Comparison of ENCODE assay signal across 1 cellular context in the genomic region with DNA sequence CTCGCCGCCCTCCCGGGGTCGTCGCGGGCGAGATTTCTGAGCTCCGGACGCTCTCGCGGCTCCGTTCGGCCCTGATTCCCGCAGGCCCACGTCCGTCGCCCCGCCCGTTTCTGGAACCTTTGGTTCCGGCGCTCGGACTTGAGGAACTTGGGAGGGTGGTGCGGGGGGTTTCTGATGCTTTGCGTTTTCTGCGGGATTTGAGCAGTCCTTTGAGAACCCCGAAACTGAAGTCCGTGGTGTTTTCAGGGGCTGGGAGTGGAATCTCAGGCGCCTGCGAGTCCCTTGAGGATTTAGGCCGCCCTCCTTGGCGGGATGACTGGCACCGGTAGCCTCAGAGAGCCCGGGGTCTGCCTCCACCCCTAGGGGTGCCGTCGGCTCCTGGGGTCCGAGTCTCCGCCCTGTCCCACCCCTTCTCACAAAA.
TF ChIP-seq lines count a peak whose summit lies in the region.

No MANE protein-coding gene starts in this region.

TF ChIP-seq in HEK293, 187 proteins besides CTCF, POLR2A, EP300 and RAD21 (continued from another document):
- TF ChIP-seq, protein P1, sequence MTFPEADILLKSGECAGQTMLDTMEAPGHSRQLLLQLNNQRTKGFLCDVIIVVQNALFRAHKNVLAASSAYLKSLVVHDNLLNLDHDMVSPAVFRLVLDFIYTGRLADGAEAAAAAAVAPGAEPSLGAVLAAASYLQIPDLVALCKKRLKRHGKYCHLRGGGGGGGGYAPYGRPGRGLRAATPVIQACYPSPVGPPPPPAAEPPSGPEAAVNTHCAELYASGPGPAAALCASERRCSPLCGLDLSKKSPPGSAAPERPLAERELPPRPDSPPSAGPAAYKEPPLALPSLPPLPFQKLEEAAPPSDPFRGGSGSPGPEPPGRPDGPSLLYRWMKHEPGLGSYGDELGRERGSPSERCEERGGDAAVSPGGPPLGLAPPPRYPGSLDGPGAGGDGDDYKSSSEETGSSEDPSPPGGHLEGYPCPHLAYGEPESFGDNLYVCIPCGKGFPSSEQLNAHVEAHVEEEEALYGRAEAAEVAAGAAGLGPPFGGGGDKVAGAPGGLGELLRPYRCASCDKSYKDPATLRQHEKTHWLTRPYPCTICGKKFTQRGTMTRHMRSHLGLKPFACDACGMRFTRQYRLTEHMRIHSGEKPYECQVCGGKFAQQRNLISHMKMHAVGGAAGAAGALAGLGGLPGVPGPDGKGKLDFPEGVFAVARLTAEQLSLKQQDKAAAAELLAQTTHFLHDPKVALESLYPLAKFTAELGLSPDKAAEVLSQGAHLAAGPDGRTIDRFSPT (tag by site-specific recombination; IDR thresholded peaks at IDR 0.05) = no peak
- no peak for TF ChIP-seq ZBTB8A (tag by site-specific recombination; IDR thresholded peaks at IDR 0.05)
- no peak for TF ChIP-seq ZNF335 (tag by site-specific recombination; conservative IDR thresholded peaks at IDR 0.05)
- no peak for TF ChIP-seq ZNF175 (tag by site-specific recombination; IDR thresholded peaks at IDR 0.05)
- no peak for TF ChIP-seq PRDM1 (tag by site-specific recombination; IDR thresholded peaks at IDR 0.05)
- no peak for TF ChIP-seq ZNF16 (tag by site-specific recombination; IDR thresholded peaks at IDR 0.05; ENCODE audit: low read depth)
- TF ChIP-seq, protein P2, sequence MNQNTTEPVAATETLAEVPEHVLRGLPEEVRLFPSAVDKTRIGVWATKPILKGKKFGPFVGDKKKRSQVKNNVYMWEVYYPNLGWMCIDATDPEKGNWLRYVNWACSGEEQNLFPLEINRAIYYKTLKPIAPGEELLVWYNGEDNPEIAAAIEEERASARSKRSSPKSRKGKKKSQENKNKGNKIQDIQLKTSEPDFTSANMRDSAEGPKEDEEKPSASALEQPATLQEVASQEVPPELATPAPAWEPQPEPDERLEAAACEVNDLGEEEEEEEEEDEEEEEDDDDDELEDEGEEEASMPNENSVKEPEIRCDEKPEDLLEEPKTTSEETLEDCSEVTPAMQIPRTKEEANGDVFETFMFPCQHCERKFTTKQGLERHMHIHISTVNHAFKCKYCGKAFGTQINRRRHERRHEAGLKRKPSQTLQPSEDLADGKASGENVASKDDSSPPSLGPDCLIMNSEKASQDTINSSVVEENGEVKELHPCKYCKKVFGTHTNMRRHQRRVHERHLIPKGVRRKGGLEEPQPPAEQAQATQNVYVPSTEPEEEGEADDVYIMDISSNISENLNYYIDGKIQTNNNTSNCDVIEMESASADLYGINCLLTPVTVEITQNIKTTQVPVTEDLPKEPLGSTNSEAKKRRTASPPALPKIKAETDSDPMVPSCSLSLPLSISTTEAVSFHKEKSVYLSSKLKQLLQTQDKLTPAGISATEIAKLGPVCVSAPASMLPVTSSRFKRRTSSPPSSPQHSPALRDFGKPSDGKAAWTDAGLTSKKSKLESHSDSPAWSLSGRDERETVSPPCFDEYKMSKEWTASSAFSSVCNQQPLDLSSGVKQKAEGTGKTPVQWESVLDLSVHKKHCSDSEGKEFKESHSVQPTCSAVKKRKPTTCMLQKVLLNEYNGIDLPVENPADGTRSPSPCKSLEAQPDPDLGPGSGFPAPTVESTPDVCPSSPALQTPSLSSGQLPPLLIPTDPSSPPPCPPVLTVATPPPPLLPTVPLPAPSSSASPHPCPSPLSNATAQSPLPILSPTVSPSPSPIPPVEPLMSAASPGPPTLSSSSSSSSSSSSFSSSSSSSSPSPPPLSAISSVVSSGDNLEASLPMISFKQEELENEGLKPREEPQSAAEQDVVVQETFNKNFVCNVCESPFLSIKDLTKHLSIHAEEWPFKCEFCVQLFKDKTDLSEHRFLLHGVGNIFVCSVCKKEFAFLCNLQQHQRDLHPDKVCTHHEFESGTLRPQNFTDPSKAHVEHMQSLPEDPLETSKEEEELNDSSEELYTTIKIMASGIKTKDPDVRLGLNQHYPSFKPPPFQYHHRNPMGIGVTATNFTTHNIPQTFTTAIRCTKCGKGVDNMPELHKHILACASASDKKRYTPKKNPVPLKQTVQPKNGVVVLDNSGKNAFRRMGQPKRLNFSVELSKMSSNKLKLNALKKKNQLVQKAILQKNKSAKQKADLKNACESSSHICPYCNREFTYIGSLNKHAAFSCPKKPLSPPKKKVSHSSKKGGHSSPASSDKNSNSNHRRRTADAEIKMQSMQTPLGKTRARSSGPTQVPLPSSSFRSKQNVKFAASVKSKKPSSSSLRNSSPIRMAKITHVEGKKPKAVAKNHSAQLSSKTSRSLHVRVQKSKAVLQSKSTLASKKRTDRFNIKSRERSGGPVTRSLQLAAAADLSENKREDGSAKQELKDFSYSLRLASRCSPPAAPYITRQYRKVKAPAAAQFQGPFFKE (tag by site-specific recombination; IDR thresholded peaks at IDR 0.05; ENCODE audit: borderline replicate concordance) = no peak
- TF ChIP-seq ZNF610 (tag by site-specific recombination; IDR thresholded peaks at IDR 0.05; ENCODE audit: borderline replicate concordance) = no peak
- no peak for TF ChIP-seq ZNF157 (tag by site-specific recombination; IDR thresholded peaks at IDR 0.05)
- TF ChIP-seq, protein P3, sequence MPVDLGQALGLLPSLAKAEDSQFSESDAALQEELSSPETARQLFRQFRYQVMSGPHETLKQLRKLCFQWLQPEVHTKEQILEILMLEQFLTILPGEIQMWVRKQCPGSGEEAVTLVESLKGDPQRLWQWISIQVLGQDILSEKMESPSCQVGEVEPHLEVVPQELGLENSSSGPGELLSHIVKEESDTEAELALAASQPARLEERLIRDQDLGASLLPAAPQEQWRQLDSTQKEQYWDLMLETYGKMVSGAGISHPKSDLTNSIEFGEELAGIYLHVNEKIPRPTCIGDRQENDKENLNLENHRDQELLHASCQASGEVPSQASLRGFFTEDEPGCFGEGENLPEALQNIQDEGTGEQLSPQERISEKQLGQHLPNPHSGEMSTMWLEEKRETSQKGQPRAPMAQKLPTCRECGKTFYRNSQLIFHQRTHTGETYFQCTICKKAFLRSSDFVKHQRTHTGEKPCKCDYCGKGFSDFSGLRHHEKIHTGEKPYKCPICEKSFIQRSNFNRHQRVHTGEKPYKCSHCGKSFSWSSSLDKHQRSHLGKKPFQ (tag by site-specific recombination; IDR thresholded peaks at IDR 0.05) = no peak
- TF ChIP-seq ZNF747 (tag by site-specific recombination; IDR thresholded peaks at IDR 0.05) = no peak
- TF ChIP-seq, protein P4, sequence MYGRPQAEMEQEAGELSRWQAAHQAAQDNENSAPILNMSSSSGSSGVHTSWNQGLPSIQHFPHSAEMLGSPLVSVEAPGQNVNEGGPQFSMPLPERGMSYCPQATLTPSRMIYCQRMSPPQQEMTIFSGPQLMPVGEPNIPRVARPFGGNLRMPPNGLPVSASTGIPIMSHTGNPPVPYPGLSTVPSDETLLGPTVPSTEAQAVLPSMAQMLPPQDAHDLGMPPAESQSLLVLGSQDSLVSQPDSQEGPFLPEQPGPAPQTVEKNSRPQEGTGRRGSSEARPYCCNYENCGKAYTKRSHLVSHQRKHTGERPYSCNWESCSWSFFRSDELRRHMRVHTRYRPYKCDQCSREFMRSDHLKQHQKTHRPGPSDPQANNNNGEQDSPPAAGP (tag by site-specific recombination; IDR thresholded peaks at IDR 0.05) = no peak
- no peak for TF ChIP-seq SETDB1 (IDR thresholded peaks at IDR 0.05; ENCODE audit: insufficient read length, low read length)
- TF ChIP-seq, protein P5, sequence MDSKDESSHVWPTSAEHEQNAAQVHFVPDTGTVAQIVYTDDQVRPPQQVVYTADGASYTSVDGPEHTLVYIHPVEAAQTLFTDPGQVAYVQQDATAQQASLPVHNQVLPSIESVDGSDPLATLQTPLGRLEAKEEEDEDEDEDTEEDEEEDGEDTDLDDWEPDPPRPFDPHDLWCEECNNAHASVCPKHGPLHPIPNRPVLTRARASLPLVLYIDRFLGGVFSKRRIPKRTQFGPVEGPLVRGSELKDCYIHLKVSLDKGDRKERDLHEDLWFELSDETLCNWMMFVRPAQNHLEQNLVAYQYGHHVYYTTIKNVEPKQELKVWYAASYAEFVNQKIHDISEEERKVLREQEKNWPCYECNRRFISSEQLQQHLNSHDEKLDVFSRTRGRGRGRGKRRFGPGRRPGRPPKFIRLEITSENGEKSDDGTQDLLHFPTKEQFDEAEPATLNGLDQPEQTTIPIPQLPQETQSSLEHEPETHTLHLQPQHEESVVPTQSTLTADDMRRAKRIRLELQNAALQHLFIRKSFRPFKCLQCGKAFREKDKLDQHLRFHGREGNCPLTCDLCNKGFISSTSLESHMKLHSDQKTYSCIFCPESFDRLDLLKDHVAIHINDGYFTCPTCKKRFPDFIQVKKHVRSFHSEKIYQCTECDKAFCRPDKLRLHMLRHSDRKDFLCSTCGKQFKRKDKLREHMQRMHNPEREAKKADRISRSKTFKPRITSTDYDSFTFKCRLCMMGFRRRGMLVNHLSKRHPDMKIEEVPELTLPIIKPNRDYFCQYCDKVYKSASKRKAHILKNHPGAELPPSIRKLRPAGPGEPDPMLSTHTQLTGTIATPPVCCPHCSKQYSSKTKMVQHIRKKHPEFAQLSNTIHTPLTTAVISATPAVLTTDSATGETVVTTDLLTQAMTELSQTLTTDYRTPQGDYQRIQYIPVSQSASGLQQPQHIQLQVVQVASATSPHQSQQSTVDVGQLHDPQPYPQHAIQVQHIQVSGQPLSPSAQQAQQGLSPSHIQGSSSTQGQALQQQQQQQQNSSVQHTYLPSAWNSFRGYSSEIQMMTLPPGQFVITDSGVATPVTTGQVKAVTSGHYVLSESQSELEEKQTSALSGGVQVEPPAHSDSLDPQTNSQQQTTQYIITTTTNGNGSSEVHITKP (tag by site-specific recombination; IDR thresholded peaks at IDR 0.05) = peak; percentile 54
- no peak for TF ChIP-seq ZNF114 (tag by site-specific recombination; IDR thresholded peaks at IDR 0.05)
- TF ChIP-seq ZNF223 (tag by site-specific recombination; IDR thresholded peaks at IDR 0.05) = no peak
